In genomic region chr12:2797721-2798418, GRCh38 we compare ENCODE assay signal across 10 cellular contexts. TPM values are rescaled to one million over a fixed set of nuclear protein-coding genes. Genes with fewer than 3 reads are reported as not detected.
DNase-seq lines count a peak whose midpoint lies in the region; ATAC-seq, FAIRE-seq and TF ChIP-seq lines count a peak whose summit lies in the region.
"Had no signal": no experiment of that assay in that cellular context is flagged by ENCODE, and none has a peak within 500 bp of the region (broad histone marks: within the 10 kb centered on the region; RNA-seq: fewer than 3 reads in every experiment).

No MANE protein-coding gene starts in this region.

- H3K4me1 ChIP-seq in OCI-LY7 (ENCODE audit: insufficient read depth, low read length, poor library complexity, severe bottlenecking) (peaks cover 21% of the 10 kb centered on the region), small intestine (ENCODE audit: control insufficient read depth in 2 of 2, insufficient read depth in 1 of 2, low read depth in 1 of 2, low read length in 1 of 2) (no peaks in the 10 kb centered on the region)

- peaks cover 23% of the 10 kb centered on the region for H4K20me1 ChIP-seq in OCI-LY7 (ENCODE audit: insufficient read depth, low read length)

- H3K9me3 ChIP-seq in OCI-LY7 (ENCODE audit: low read length) (no peaks in the 10 kb centered on the region), small intestine (ENCODE audit: control insufficient read depth, low read depth) (no peaks in the 10 kb centered on the region)
- H3K9me3 ChIP-seq: neutrophil had no signal

- H2AFZ ChIP-seq in OCI-LY7 (ENCODE audit: low read length): no peak overlapping the region

- H3K4me2 ChIP-seq in OCI-LY7 (ENCODE audit: low read length): no peak overlapping the region

- POLR2A ChIA-PET in OCI-LY7 (lab: Charles Lee): no interaction called here

- H3K4me3 Mint-ChIP-seq in endothelial cell (ENCODE audit: unreplicated experiment) (peak overlapping the region; percentile 78), neural crest cell (peak overlapping the region; percentile 93)

- peaks cover 14% of the 10 kb centered on the region for H3K36me3 ChIP-seq in GM06990 (ENCODE audit: control insufficient read depth, insufficient read depth, low read length)
- peaks cover 71% of the 10 kb centered on the region for H3K36me3 ChIP-seq in OCI-LY7 (ENCODE audit: insufficient read depth, low read length)
- H3K36me3 ChIP-seq in small intestine (ENCODE audit: control insufficient read depth in 2 of 2, insufficient read depth in 2 of 2, low read length in 2 of 2): peaks cover 16 to 18% of the 10 kb centered on the region in 2 donors
- H3K36me3 ChIP-seq: neutrophil had no signal

- H3K36me3 Mint-ChIP-seq in endothelial cell (ENCODE audit: low read depth, unreplicated experiment): peaks cover 40% of the 10 kb centered on the region
- H3K36me3 Mint-ChIP-seq in neural crest cell (ENCODE audit: low read depth): peaks cover 21% of the 10 kb centered on the region

- CTCF ChIA-PET in OCI-LY7 (lab: Charles Lee; ENCODE audit: unreplicated experiment): no interaction called here

- TF ChIP-seq CTCF in GM06990 (IDR thresholded peaks at IDR 0.05; ENCODE audit: insufficient read depth, low read length, poor library complexity, severe bottlenecking) (peak; percentile 39), OCI-LY7 (conservative IDR thresholded peaks at IDR 0.05; ENCODE audit: low read length) (peak; percentile 52), endothelial cell (IDR thresholded peaks at IDR 0.05; ENCODE audit: unreplicated experiment) (no peak), neural crest cell (conservative IDR thresholded peaks at IDR 0.05) (peak; percentile 25)

- ATAC-seq in HG02623 (IDR thresholded peaks at IDR 0.05; ENCODE audit: unreplicated experiment): no peak

- H3K79me2 ChIP-seq in OCI-LY7 (ENCODE audit: insufficient read depth, low read depth, low read length): peaks cover 29% of the 10 kb centered on the region

- intact Hi-C loops in OCI-LY7 (cut with micrococcal nuclease; ENCODE audit: unreplicated experiment): no loop called here

- no peak for FAIRE-seq in small intestine (lab: Jason Lieb, UNC)

- DNase-seq in GM06990 (ENCODE audit: extremely low read depth, insufficient read length) (no peak), OCI-LY7 (ENCODE audit: low spot score) (no peak), endothelial cell (ENCODE audit: low spot score) (no peak), neural crest cell (ENCODE audit: low read depth, low spot score) (no peak), small intestine (no peak), OCI-M2 (lab: John Stamatoyannopoulos, UW; ENCODE audit: unreplicated experiment) (no peak)
- DNase-seq: activated gamma-delta T cell treated with Interleukin-2 at 50 U/mL for 16 hours, NCI-H2107 had no signal

- peaks cover 14% of the 10 kb centered on the region for H3K4me1 Mint-ChIP-seq in endothelial cell (ENCODE audit: unreplicated experiment)
- H3K4me1 Mint-ChIP-seq in neural crest cell: peaks cover 15% of the 10 kb centered on the region

- no peaks in the 10 kb centered on the region for H3K9me3 Mint-ChIP-seq in endothelial cell (ENCODE audit: unreplicated experiment)
- no peaks in the 10 kb centered on the region for H3K9me3 Mint-ChIP-seq in neural crest cell

- H3K27me3 Mint-ChIP-seq in endothelial cell (ENCODE audit: unreplicated experiment) (peaks cover 8% of the 10 kb centered on the region), neural crest cell (ENCODE audit: low read depth) (peaks cover 15% of the 10 kb centered on the region)

- H3K4me3 ChIP-seq in GM06990 (replicated peaks; ENCODE audit: low read depth, low read length) (no peak overlapping the region), OCI-LY7 (ENCODE audit: low read depth, low read length, poor library complexity, severe bottlenecking) (no peak overlapping the region), small intestine (ENCODE audit: low read depth in 1 of 2, low read length in 2 of 2) (no peak overlapping the region)

- H3K9me2 ChIP-seq in OCI-LY7 (ENCODE audit: insufficient read depth, low read length): no peaks in the 10 kb centered on the region

- H3K27me3 ChIP-seq in GM06990 (replicated peaks; ENCODE audit: control insufficient read depth, insufficient read depth, low read length): no peaks in the 10 kb centered on the region
- no peaks in the 10 kb centered on the region for H3K27me3 ChIP-seq in small intestine (ENCODE audit: control insufficient read depth in 2 of 2, insufficient read depth in 2 of 2, low read length in 2 of 2)

- 61 to 77% (median 65%) methylated on average over 7 of the region's 7 CpGs for WGBS in small intestine, 3 donors

- H3K27ac ChIP-seq in OCI-LY7 (ENCODE audit: low read depth, low read length, poor library complexity, severe bottlenecking): no peak overlapping the region
- H3K27ac ChIP-seq in small intestine (ENCODE audit: low read depth in 1 of 2, low read length in 1 of 2): no peak overlapping the region
- H3K27ac ChIP-seq: neutrophil had no signal

- no TSS peak for BruUV-seq in OCI-LY7 (replicated peaks; lab: Mats Ljungman, UMichigan)

- H3K27ac Mint-ChIP-seq in endothelial cell (ENCODE audit: unreplicated experiment) (no peak overlapping the region), neural crest cell (ENCODE audit: unreplicated experiment) (no peak overlapping the region)

RNA-seq across cellular contexts. Expression of gene FKBP4, which starts 3.1 kb away (rescaled TPM):
- total RNA-seq in OCI-LY7 (2014; rRNA removed; shearing (Covaris generic)): 70.3 and 86.7 TPM in 2 replicates
- total RNA-seq in OCI-LY7 (2022) (110 and 131 TPM in 2 replicates), endothelial cell (ENCODE audit: unreplicated experiment) (39.6 TPM), neural crest cell (102 and 113 TPM in 2 replicates)
- polyA plus RNA-seq in small intestine: 10 to 100 TPM; 20.3 to 37.0 (median 31.8) TPM

RNA-seq across cellular contexts. Expression of gene ITFG2, which starts 14.6 kb away (rescaled TPM):
- total RNA-seq in OCI-LY7 (2014; rRNA removed; shearing (Covaris generic)): 37.4 and 55.2 TPM in 2 replicates
- total RNA-seq in OCI-LY7 (2022) (42.0 and 56.9 TPM in 2 replicates), endothelial cell (ENCODE audit: unreplicated experiment) (16.3 TPM), neural crest cell (38.8 and 43.5 TPM in 2 replicates)
- polyA plus RNA-seq in small intestine: 10 to 100 TPM; 17.0 to 27.0 (median 17.7) TPM

RNA-seq across cellular contexts. Expression of gene NRIP2, which starts 37.0 kb away (rescaled TPM):
- not detected in 2 replicates for total RNA-seq in OCI-LY7 (2014; rRNA removed; shearing (Covaris generic))
- total RNA-seq in OCI-LY7 (2022) (not detected in 2 replicates), endothelial cell (ENCODE audit: unreplicated experiment) (0.13 TPM), neural crest cell (not detected in 2 replicates)
- 1 to 10 TPM in 1 of 3 donors, under 1 TPM in 1, not detected in 1; 0.22 to 3.1 TPM for polyA plus RNA-seq in small intestine

RNA-seq across cellular contexts. Expression of gene TEX52, which starts 59.0 kb away (rescaled TPM):
- total RNA-seq in OCI-LY7 (2014; rRNA removed; shearing (Covaris generic)): 0.25 TPM in 1 of 2 replicates, not detected in the other
- total RNA-seq in OCI-LY7 (2022) (0.29 TPM in 1 of 2 replicates, not detected in the other), endothelial cell (ENCODE audit: unreplicated experiment) (not detected), neural crest cell (0.25 TPM in 1 of 2 replicates, not detected in the other)
- polyA plus RNA-seq in small intestine: under 1 TPM in 1 of 3 donors, not detected in 2; 0.22 TPM
